Comparison of ENCODE assay signal across 15 cellular contexts in genomic region chr3:119376758-119377157, GRCh38.
DNase-seq lines count a peak whose midpoint lies in the region; ATAC-seq and TF ChIP-seq lines count a peak whose summit lies in the region.
"Had no signal": no experiment of that assay in that cellular context is flagged by ENCODE, and none has a peak within 500 bp of the region (broad histone marks: within the 10 kb centered on the region; RNA-seq: fewer than 3 reads in every experiment).

No MANE protein-coding gene starts in this region.

- H3K36me3 ChIP-seq in GM23248 (ENCODE audit: low read depth) = peaks cover 9% of the 10 kb centered on the region
- H3K36me3 ChIP-seq in Peyer's patch = no peaks in the 10 kb centered on the region

- H3K27me3 ChIP-seq in GM23248 (replicated peaks; ENCODE audit: insufficient read depth) (no peaks in the 10 kb centered on the region), Peyer's patch (no peaks in the 10 kb centered on the region)

- 43 to 50% methylated on average over 1 of the region's 1 CpG for WGBS in GM23248 (ENCODE audit: low coverage in 1 of 2, low lambda C conversion rate in 2 of 2, missing lambda C conversion rate in 2 of 2), 2 experiments

- no peak for ATAC-seq in HG02642 (IDR thresholded peaks at IDR 0.05; ENCODE audit: poor library complexity, unreplicated experiment)

- no peak overlapping the region for H3K4me2 ChIP-seq in GM23248 (ENCODE audit: unreplicated experiment)

- no peak overlapping the region for H2AFZ ChIP-seq in GM23248

- no peaks in the 10 kb centered on the region for H3F3A ChIP-seq in GM23248 (ENCODE audit: insufficient read depth)

- no peak overlapping the region for H3K4me3 ChIP-seq in GM23248
- H3K4me3 ChIP-seq in Peyer's patch = no peak overlapping the region

- no peak for TF ChIP-seq POLR2A in Peyer's patch (IDR thresholded peaks at IDR 0.05)

- no peak overlapping the region for H3K9ac ChIP-seq in GM23248

- no peak for TF ChIP-seq CTCF in Peyer's patch (IDR thresholded peaks at IDR 0.05)

- H3K4me1 ChIP-seq in GM23248 (ENCODE audit: insufficient read depth) (no peaks in the 10 kb centered on the region), Peyer's patch (no peaks in the 10 kb centered on the region)

- H3K79me2 ChIP-seq in GM23248 (ENCODE audit: insufficient read depth) = no peaks in the 10 kb centered on the region

- in situ Hi-C loops in GM23248 (cut with MboI) = no loop called here

- DNase-seq in GM23248 = peak; percentile 6
- peak; percentile 9 for DNase-seq in amniotic epithelial cell (ENCODE audit: low read depth)
- peak; percentile 30 for DNase-seq in fibroblast of peridontal ligament (ENCODE audit: extremely low read depth)
- DNase-seq in stromal cell of bone marrow (ENCODE audit: low read depth) = peak; percentile 54
- DNase-seq in Peyer's patch = no peak
- DNase-seq in superior temporal gyrus (ENCODE audit: extremely low spot score) = no peak
- DNase-seq: ACHN; C1 segment of cervical spinal cord; Calu3; CD4-positive, alpha-beta T cell; DMS 273 treated with DMSO at 0.1 percent for 48 hours; GOT3; H9 had no signal

- no peaks in the 10 kb centered on the region for H3K9me2 ChIP-seq in GM23248 (ENCODE audit: insufficient read depth)

- no peaks in the 10 kb centered on the region for H4K20me1 ChIP-seq in GM23248 (ENCODE audit: insufficient read depth)

- H3K27ac ChIP-seq in GM23248 = no peak overlapping the region
- no peak overlapping the region for H3K27ac ChIP-seq in Peyer's patch
- H3K27ac ChIP-seq: HL-60 had no signal

- no peaks in the 10 kb centered on the region for H3K9me3 ChIP-seq in GM23248 (ENCODE audit: low read depth)
- no peaks in the 10 kb centered on the region for H3K9me3 ChIP-seq in Peyer's patch

Comparison
In these comparisons a context has a peak if more than half of its experiments do, and no peak if none do; other contexts are left out.
1. DNase-seq: peak in GM23248 (single experiment), amniotic epithelial cell (single experiment), fibroblast of peridontal ligament (single experiment) and stromal cell of bone marrow (single experiment); none in Peyer's patch (0 of 3) and superior temporal gyrus (single experiment).